1 cellular context compared by ENCODE assay signal in genomic region chr11:11787305-11788066, GRCh38.
TF ChIP-seq lines count a peak whose summit lies in the region.

No MANE protein-coding gene starts in this region.

TF ChIP-seq in WTC11, 78 proteins besides CTCF, POLR2A, EP300 and RAD21 (continued from another document):
- TF ChIP-seq ATF6 (CRISPR knock-in tag; IDR thresholded peaks at IDR 0.05) (no peak), ZNF512 (CRISPR knock-in tag; IDR thresholded peaks at IDR 0.05; ENCODE audit: borderline replicate concordance) (no peak), ZMAT4 (CRISPR knock-in tag; IDR thresholded peaks at IDR 0.05) (no peak), JAZF1 (CRISPR knock-in tag; IDR thresholded peaks at IDR 0.05) (no peak), E2F1 (CRISPR knock-in tag; IDR thresholded peaks at IDR 0.05) (no peak), RORB (CRISPR knock-in tag; IDR thresholded peaks at IDR 0.05) (no peak), MXD4 (CRISPR knock-in tag; IDR thresholded peaks at IDR 0.05; ENCODE audit: borderline replicate concordance) (no peak)
